In the genomic region with DNA sequence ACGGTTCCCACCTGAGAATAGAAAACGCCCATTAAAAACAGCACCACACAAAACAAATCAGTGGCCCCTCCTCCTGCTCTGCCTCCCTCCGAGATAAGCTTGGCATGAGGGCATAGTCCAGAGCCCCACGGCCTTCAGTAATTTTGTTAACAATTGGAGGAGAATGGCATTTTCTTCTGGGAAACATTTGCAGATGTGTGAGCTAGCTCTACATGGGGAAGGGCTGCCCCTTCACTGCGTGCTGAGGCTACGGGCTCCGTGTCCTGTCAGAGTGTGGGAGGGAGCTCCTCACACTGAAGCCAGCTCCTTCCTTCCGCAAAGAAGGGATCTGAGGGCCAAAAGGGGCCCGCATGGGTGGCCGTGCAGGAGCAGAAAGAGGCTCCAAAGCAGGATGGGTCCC, we compare ENCODE assay signal across 12 cellular contexts. TPM values are rescaled to one million over a fixed set of nuclear protein-coding genes. Genes with fewer than 3 reads are reported as not detected.
DNase-seq lines count a peak whose midpoint lies in the region; ATAC-seq and TF ChIP-seq lines count a peak whose summit lies in the region.
"Had no signal": no experiment of that assay in that cellular context is flagged by ENCODE, and none has a peak within 500 bp of the region (broad histone marks: within the 10 kb centered on the region; RNA-seq: fewer than 3 reads in every experiment).

No MANE protein-coding gene starts in this region.

- no peak overlapping the region for H3K27ac Mint-ChIP-seq in WTC11

- POLR2A ChIA-PET in WTC11 (lab: Charles Lee), result no interaction called here
- POLR2A ChIA-PET in HEK293T (lab: Yijun Ruan, JAX), result no interaction called here

- ATAC-seq in WTC11, result peak; percentile 60
- ATAC-seq: effector memory CD8-positive, alpha-beta T cell had no signal

- TF ChIP-seq POLR2A in esophagus muscularis mucosa (IDR thresholded peaks at IDR 0.05; ENCODE audit: low read depth), result no peak

- peak overlapping the region; percentile 2 for H3K9ac ChIP-seq in muscle layer of colon (ENCODE audit: low read length)

- H3K27ac ChIP-seq in esophagus muscularis mucosa (replicated peaks in 1 of 4), result peak overlapping the region; percentile 56 to 77 (median 76)
- H3K27ac ChIP-seq in muscle layer of colon (ENCODE audit: low read depth, low read length), result peak overlapping the region; percentile 77
- H3K27ac ChIP-seq in tibial artery, result peak overlapping the region; percentile 80 to 85
- H3K27ac ChIP-seq in WERI-Rb-1, result no peak overlapping the region

- H3K9me3 ChIP-seq in esophagus muscularis mucosa, result no peaks in the 10 kb centered on the region
- no peaks in the 10 kb centered on the region for H3K9me3 ChIP-seq in muscle layer of colon (ENCODE audit: low read length)
- H3K9me3 ChIP-seq in tibial artery, result no peaks in the 10 kb centered on the region
- no peaks in the 10 kb centered on the region for H3K9me3 ChIP-seq in WERI-Rb-1 (ENCODE audit: severe bottlenecking)

- peak overlapping the region; percentile 4 to 11 (median 4) for H3K4me3 ChIP-seq in esophagus muscularis mucosa
- peak overlapping the region in 1 of 2 donors; percentile 37 for H3K4me3 ChIP-seq in muscle layer of colon (ENCODE audit: low read depth in 1 of 2, low read length in 2 of 2)
- peak overlapping the region in 1 of 2 donors; percentile 15 for H3K4me3 ChIP-seq in tibial artery
- no peak overlapping the region for H3K4me3 ChIP-seq in WERI-Rb-1 (ENCODE audit: low read depth, low read length)

- H3K27me3 Mint-ChIP-seq in WTC11 (ENCODE audit: low read depth), result no peaks in the 10 kb centered on the region
- H3K27me3 Mint-ChIP-seq: effector memory CD8-positive, alpha-beta T cell had no signal

- peaks cover 24% of the 10 kb centered on the region for H3K4me1 Mint-ChIP-seq in WTC11

- no peaks in the 10 kb centered on the region for H3K36me3 ChIP-seq in esophagus muscularis mucosa
- no peaks in the 10 kb centered on the region for H3K36me3 ChIP-seq in muscle layer of colon (ENCODE audit: insufficient read depth, low read length)
- no peaks in the 10 kb centered on the region for H3K36me3 ChIP-seq in tibial artery
- H3K36me3 ChIP-seq in WERI-Rb-1, result no peaks in the 10 kb centered on the region

- CTCF ChIA-PET in WTC11 (lab: Charles Lee) (interaction anchor here (1.0 to 2.7 kb wide), 8 partner anchors 11 to 223 kb away, joined by 3 to 21 read pairs (median 6); partner anchors contain the start of gene GRK5), HEK293T (lab: Yijun Ruan, JAX) (interaction anchor here (0.9 kb wide), 1 partner anchor 50 kb away, joined by 4 read pairs; no protein-coding TSS in a partner anchor)

- TF ChIP-seq EP300 in esophagus muscularis mucosa (IDR thresholded peaks at IDR 0.05), result no peak

- intact Hi-C loops in esophagus muscularis mucosa (cut with DNase I) (no loop called here), tibial artery (cut with DNase I; ENCODE audit: low total_unique reads) (no loop called here)

- H3K4me1 ChIP-seq in esophagus muscularis mucosa, result peaks cover 70 to 97% (median 90%) of the 10 kb centered on the region in 4 donors
- H3K4me1 ChIP-seq in muscle layer of colon (ENCODE audit: insufficient read depth, low read length), result peaks cover 39% of the 10 kb centered on the region
- H3K4me1 ChIP-seq in tibial artery, result peaks cover 0 to 98% (median 84%) of the 10 kb centered on the region in 4 donors

- 41% methylated on average over 8 of the region's 10 CpGs for WGBS in esophagus muscularis mucosa

- no peak overlapping the region for H3K4me3 Mint-ChIP-seq in WTC11
- H3K4me3 Mint-ChIP-seq: effector memory CD8-positive, alpha-beta T cell had no signal

- TF ChIP-seq CTCF in WTC11 (IDR thresholded peaks at IDR 0.05), result no peak
- no peak for TF ChIP-seq CTCF in esophagus muscularis mucosa (IDR thresholded peaks at IDR 0.05)
- no peak for TF ChIP-seq CTCF in tibial artery (IDR thresholded peaks at IDR 0.05)
- no peak for TF ChIP-seq CTCF in WERI-Rb-1 (IDR thresholded peaks at IDR 0.05; ENCODE audit: low read depth, low read length)

- no peaks in the 10 kb centered on the region for H3K36me3 Mint-ChIP-seq in WTC11

- H3K9me3 Mint-ChIP-seq in WTC11, result no peaks in the 10 kb centered on the region
- H3K9me3 Mint-ChIP-seq: activated naive CD4-positive, alpha-beta T cell treated with anti-CD3 and anti-CD28 coated beads, Interleukin-2, amount 50 U/mL, for 72 hours; effector memory CD8-positive, alpha-beta T cell had no signal

- no peaks in the 10 kb centered on the region for H3K27me3 ChIP-seq in esophagus muscularis mucosa
- no peaks in the 10 kb centered on the region for H3K27me3 ChIP-seq in muscle layer of colon (ENCODE audit: control insufficient read depth in 1 of 2, insufficient read depth in 2 of 2, low read length in 2 of 2)
- H3K27me3 ChIP-seq in tibial artery, result no peaks in the 10 kb centered on the region
- H3K27me3 ChIP-seq in WERI-Rb-1 (ENCODE audit: insufficient read depth, low read depth, severe bottlenecking), result no peaks in the 10 kb centered on the region

- DNase-seq in WTC11 (ENCODE audit: low spot score), result no peak
- no peak for DNase-seq in esophagus muscularis mucosa (ENCODE audit: extremely low spot score)
- DNase-seq in tibial artery, result no peak
- no peak for DNase-seq in foreskin melanocyte
- no peak for DNase-seq in HEK293T (ENCODE audit: extremely low spot score)
- no peak for DNase-seq in WERI-Rb-1
- DNase-seq: activated CD4-positive, alpha-beta T cell treated with anti-CD3 and anti-CD28 coated beads for 4 hours; effector memory CD8-positive, alpha-beta T cell; NCI-H524; stimulated activated CD4-positive, alpha-beta T cell treated with anti-CD3 and anti-CD28 coated beads, Interleukin-4, amount 100 ng/mL, for 1 hour had no signal

TF ChIP-seq in WTC11, 78 proteins besides CTCF, POLR2A, EP300 and RAD21 (continues in another document):
- TF ChIP-seq, protein P1, sequence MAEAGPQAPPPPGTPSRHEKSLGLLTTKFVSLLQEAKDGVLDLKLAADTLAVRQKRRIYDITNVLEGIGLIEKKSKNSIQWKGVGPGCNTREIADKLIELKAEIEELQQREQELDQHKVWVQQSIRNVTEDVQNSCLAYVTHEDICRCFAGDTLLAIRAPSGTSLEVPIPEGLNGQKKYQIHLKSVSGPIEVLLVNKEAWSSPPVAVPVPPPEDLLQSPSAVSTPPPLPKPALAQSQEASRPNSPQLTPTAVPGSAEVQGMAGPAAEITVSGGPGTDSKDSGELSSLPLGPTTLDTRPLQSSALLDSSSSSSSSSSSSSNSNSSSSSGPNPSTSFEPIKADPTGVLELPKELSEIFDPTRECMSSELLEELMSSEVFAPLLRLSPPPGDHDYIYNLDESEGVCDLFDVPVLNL (CRISPR knock-in tag; IDR thresholded peaks at IDR 0.05; ENCODE audit: borderline replicate concordance, low read depth), result no peak
- no peak for TF ChIP-seq IRF1 (CRISPR knock-in tag; IDR thresholded peaks at IDR 0.05)
- TF ChIP-seq NR2C2 (CRISPR knock-in tag; IDR thresholded peaks at IDR 0.05), result no peak

TF ChIP-seq in HEK293T, 16 proteins besides CTCF, POLR2A, EP300 and RAD21:
- TF ChIP-seq ZNF384 (IDR thresholded peaks at IDR 0.05), result no peak
- TF ChIP-seq BHLHE40 (IDR thresholded peaks at IDR 0.05; ENCODE audit: borderline replicate concordance), result no peak
- TF ChIP-seq ARNT (IDR thresholded peaks at IDR 0.05), result no peak
- TF ChIP-seq LEF1 (IDR thresholded peaks at IDR 0.05; ENCODE audit: borderline replicate concordance), result no peak
- TF ChIP-seq L3MBTL2 (conservative IDR thresholded peaks at IDR 0.05), result no peak
- TF ChIP-seq FOXA1 (IDR thresholded peaks at IDR 0.05), result no peak
- TF ChIP-seq PKNOX1 (IDR thresholded peaks at IDR 0.05), result no peak
- TF ChIP-seq HDGF (IDR thresholded peaks at IDR 0.05; ENCODE audit: borderline replicate concordance), result no peak
- TF ChIP-seq NFRKB (IDR thresholded peaks at IDR 0.05), result no peak
- no peak for TF ChIP-seq SUZ12 (IDR thresholded peaks at IDR 0.05)
- no peak for TF ChIP-seq SP1 (IDR thresholded peaks at IDR 0.05)
- no peak for TF ChIP-seq CTBP1 (IDR thresholded peaks at IDR 0.05; ENCODE audit: borderline replicate concordance)
- no peak for TF ChIP-seq FOXM1 (IDR thresholded peaks at IDR 0.05; ENCODE audit: borderline replicate concordance)
- no peak for TF ChIP-seq FOXK2 (IDR thresholded peaks at IDR 0.05)
- no peak for TF ChIP-seq ELF4 (IDR thresholded peaks at IDR 0.05)
- no peak for TF ChIP-seq TARDBP (IDR thresholded peaks at IDR 0.05)

RNA-seq across cellular contexts. Expression of gene GRK5, which starts 15.2 kb away (rescaled TPM):
- total RNA-seq in WTC11 (2021) (1.9 to 2.3 TPM (median 2.2 TPM) in 3 replicates), esophagus muscularis mucosa (10 to 100 TPM; 39.6 to 64.4 (median 50.7) TPM)

RNA-seq across cellular contexts. Expression of gene PRDX3, which starts 43.9 kb away (rescaled TPM):
- 167 to 175 TPM (median 173 TPM) in 3 replicates for total RNA-seq in WTC11 (2021)
- total RNA-seq in esophagus muscularis mucosa, result 100 to 1,000 TPM; 128 to 195 (median 171) TPM

RNA-seq across cellular contexts. Expression of gene SFXN4, which starts 57.0 kb away (rescaled TPM):
- total RNA-seq in WTC11 (2021) (23.8 to 25.9 TPM (median 24.0 TPM) in 3 replicates), esophagus muscularis mucosa (10 to 100 TPM; 14.1 to 39.9 (median 17.8) TPM)

Comparison
In these comparisons a context has a peak if more than half of its experiments do, and no peak if none do; other contexts are left out.
1. RNA of gene GRK5, which starts 15.2 kb away (total RNA-seq): 39.6 to 64.4 TPM in esophagus muscularis mucosa; 1.9 to 2.3 TPM in WTC11; every median in the first group is over 10 times any median in the second.